Comparison of ENCODE assay signal across 27 cellular contexts in genomic region chr18:6520901-6521300, GRCh38.
"Had no signal": no experiment of that assay in that cellular context is flagged by ENCODE, and none has a peak within 500 bp of the region (broad histone marks: within the 10 kb centered on the region; RNA-seq: fewer than 3 reads in every experiment).

No MANE protein-coding gene starts in this region.

- H3K4me3 Mint-ChIP-seq: stimulated activated effector memory CD8-positive, alpha-beta T cell treated with anti-CD3 and anti-CD28 coated beads, Interleukin-12 subunit alpha, Interleukin-12 subunit beta, amount 100 ng/mL, for 72 hours; stimulated activated memory B cell treated with anti-CD40 and anti-IgM and Interleukin-4, amounts not matched to agents 10 μg/mL and 1 μg/mL and 100 μg/mL, for 72 hours; stimulated activated naive B cell treated with anti-CD40 and anti-IgM and Interleukin-4, amounts not matched to agents 10 μg/mL and 1 μg/mL and 100 μg/mL, for 72 hours; stimulated activated naive CD8-positive, alpha-beta T cell treated with anti-CD3 and anti-CD28 coated beads, Interleukin-15, amount 100 ng/mL, for 72 hours; stimulated activated naive CD8-positive, alpha-beta T cell treated with anti-CD3 and anti-CD28 coated beads, Interleukin-15, Interleukin-2, amounts not matched to agents 100 ng/mL and 50 ng/mL, for 24 hours; type B pancreatic cell had no signal

- H3K27ac Mint-ChIP-seq: stimulated activated effector memory CD8-positive, alpha-beta T cell treated with anti-CD3 and anti-CD28 coated beads, Interleukin-12 subunit alpha, Interleukin-12 subunit beta, amount 100 ng/mL, for 72 hours; stimulated activated memory B cell treated with anti-CD40 and anti-IgM and Interleukin-4, amounts not matched to agents 10 μg/mL and 1 μg/mL and 100 μg/mL, for 72 hours; stimulated activated naive B cell treated with anti-CD40 and anti-IgM and Interleukin-4, amounts not matched to agents 10 μg/mL and 1 μg/mL and 100 μg/mL, for 72 hours; stimulated activated naive CD8-positive, alpha-beta T cell treated with anti-CD3 and anti-CD28 coated beads, Interleukin-15, amount 100 ng/mL, for 72 hours; stimulated activated naive CD8-positive, alpha-beta T cell treated with anti-CD3 and anti-CD28 coated beads, Interleukin-15, Interleukin-2, amounts not matched to agents 100 ng/mL and 50 ng/mL, for 24 hours; type B pancreatic cell had no signal

- H3K27ac ChIP-seq: stomach, suprapubic skin, thoracic aorta, thyroid gland, tibial artery, tibial nerve, transverse colon, upper lobe of left lung, uterus, vagina had no signal

- H3K4me1 ChIP-seq: stomach, suprapubic skin, thyroid gland, tibial artery, tibial nerve, transverse colon, upper lobe of left lung, uterus, vagina had no signal

- H3K4me3 ChIP-seq: stomach, suprapubic skin, thoracic aorta, thyroid gland, tibial artery, tibial nerve, transverse colon, upper lobe of left lung, uterus, vagina had no signal

- ATAC-seq: stimulated activated effector memory CD8-positive, alpha-beta T cell treated with anti-CD3 and anti-CD28 coated beads, Interleukin-12 subunit alpha, Interleukin-12 subunit beta, amount 100 ng/mL, for 72 hours; stimulated activated memory B cell treated with anti-CD40 and anti-IgM and Interleukin-4, amounts not matched to agents 10 μg/mL and 1 μg/mL and 100 μg/mL, for 72 hours; stimulated activated naive B cell treated with anti-CD40 and anti-IgM and Interleukin-4, amounts not matched to agents 10 μg/mL and 1 μg/mL and 100 μg/mL, for 72 hours; stimulated activated naive CD8-positive, alpha-beta T cell treated with anti-CD3 and anti-CD28 coated beads, Interleukin-15, amount 100 ng/mL, for 72 hours; stimulated activated naive CD8-positive, alpha-beta T cell treated with anti-CD3 and anti-CD28 coated beads, Interleukin-15, Interleukin-2, amounts not matched to agents 100 U/mL and 50 U/mL, for 24 hours had no signal

- DNase-seq: stimulated activated CD4-positive, alpha-beta T cell treated with anti-CD3 and anti-CD28 coated beads, Interleukin-2, amount 100 ng/mL, for 24 hours; stimulated activated CD4-positive, alpha-beta T cell treated with anti-CD3 and anti-CD28 coated beads, Interleukin-2, amount 100 ng/mL, for 48 hours; stimulated activated CD4-positive, alpha-beta T cell treated with anti-CD3 and anti-CD28 coated beads, Interleukin-4, amount 100 ng/mL, for 1 hour; stimulated activated CD4-positive, alpha-beta T cell treated with anti-CD3 and anti-CD28 coated beads, Interleukin-4, amount 100 ng/mL, for 24 hours; stimulated activated CD4-positive, alpha-beta T cell treated with anti-CD3 and anti-CD28 coated beads, Interleukin-4, amount 100 ng/mL, for 4 hours; stimulated activated CD8-positive, alpha-beta memory T cell treated with anti-CD3 and anti-CD28 coated beads, Interleukin-4, amount 100 ng/mL, for 48 hours; stimulated activated naive B cell treated with anti-CD40 and anti-IgM and Interleukin-4, amounts not matched to agents 10 μg/mL and 1 μg/mL and 100 μg/mL, for 72 hours; stimulated activated naive CD4-positive, alpha-beta T cell; stimulated activated naive CD4-positive, alpha-beta T cell treated with Interleukin-2 at 50 U/mL for 16 hours; stimulated activated naive CD8-positive, alpha-beta T cell treated with anti-CD3 and anti-CD28 coated beads, Interleukin-15, amount 100 ng/mL, for 72 hours; stimulated activated naive CD8-positive, alpha-beta T cell treated with anti-CD3 and anti-CD28 coated beads, Interleukin-15, Interleukin-2, amounts not matched to agents 100 U/mL and 50 U/mL, for 24 hours; stomach; substantia nigra; thyroid gland; tibial artery; transverse colon; trophoblast cell; upper lobe of left lung; uterus had no signal

- H3K9me3 ChIP-seq: suprapubic skin, thoracic aorta, thyroid gland, transverse colon, uterus, vagina had no signal

- H3K27me3 ChIP-seq: stomach, suprapubic skin, thyroid gland, tibial artery, tibial nerve, transverse colon, upper lobe of left lung, uterus, vagina had no signal

- H3K36me3 ChIP-seq: stomach, suprapubic skin, thoracic aorta, thyroid gland, tibial artery, tibial nerve, transverse colon, upper lobe of left lung, uterus, vagina had no signal

- H3K36me3 Mint-ChIP-seq: stimulated activated effector memory CD8-positive, alpha-beta T cell treated with anti-CD3 and anti-CD28 coated beads, Interleukin-12 subunit alpha, Interleukin-12 subunit beta, amount 100 ng/mL, for 72 hours; stimulated activated memory B cell treated with anti-CD40 and anti-IgM and Interleukin-4, amounts not matched to agents 10 μg/mL and 1 μg/mL and 100 μg/mL, for 72 hours; stimulated activated naive B cell treated with anti-CD40 and anti-IgM and Interleukin-4, amounts not matched to agents 10 μg/mL and 1 μg/mL and 100 μg/mL, for 72 hours; type B pancreatic cell had no signal

- H3K27me3 Mint-ChIP-seq: stimulated activated memory B cell treated with anti-CD40 and anti-IgM and Interleukin-4, amounts not matched to agents 10 μg/mL and 1 μg/mL and 100 μg/mL, for 72 hours; stimulated activated naive CD8-positive, alpha-beta T cell treated with anti-CD3 and anti-CD28 coated beads, Interleukin-15, amount 100 ng/mL, for 72 hours had no signal

- H3K4me1 Mint-ChIP-seq: stimulated activated effector memory CD8-positive, alpha-beta T cell treated with anti-CD3 and anti-CD28 coated beads, Interleukin-12 subunit alpha, Interleukin-12 subunit beta, amount 100 ng/mL, for 72 hours; stimulated activated memory B cell treated with anti-CD40 and anti-IgM and Interleukin-4, amounts not matched to agents 10 μg/mL and 1 μg/mL and 100 μg/mL, for 72 hours; stimulated activated naive CD8-positive, alpha-beta T cell treated with anti-CD3 and anti-CD28 coated beads, Interleukin-15, amount 100 ng/mL, for 72 hours had no signal
